19 cellular contexts compared by ENCODE assay signal in genomic region chr1:229581485-229581884, GRCh38.
"Had no signal": no experiment of that assay in that cellular context is flagged by ENCODE, and none has a peak within 500 bp of the region (broad histone marks: within the 10 kb centered on the region; RNA-seq: fewer than 3 reads in every experiment).

No MANE protein-coding gene starts in this region.

- H3K4me3 ChIP-seq: gastroesophageal sphincter, heart right ventricle, ovary, suprapubic skin had no signal

- H3K9me3 ChIP-seq: esophagus muscularis mucosa, gastroesophageal sphincter, heart right ventricle, lower lobe of right lung, ovary, psoas muscle, suprapubic skin had no signal

- H3K27ac ChIP-seq: foreskin keratinocyte, suprapubic skin had no signal

- H3K27me3 ChIP-seq: esophagus muscularis mucosa, foreskin keratinocyte, gastroesophageal sphincter, heart right ventricle, ovary, suprapubic skin had no signal

- H3K36me3 ChIP-seq: esophagus muscularis mucosa, gastroesophageal sphincter, heart right ventricle, lower lobe of right lung, ovary, suprapubic skin had no signal

- FAIRE-seq: colon, islet of Langerhans, small intestine had no signal

- H3K4me1 ChIP-seq: foreskin keratinocyte had no signal

- DNase-seq: cerebellar nuclear complex; effector memory CD4-positive, alpha-beta T cell; foreskin keratinocyte; naive thymus-derived CD8-positive, alpha-beta T cell; nephron progenitor cell; small intestine; stimulated activated CD4-positive, alpha-beta T cell treated with anti-CD3 and anti-CD28 coated beads, Interleukin-15, amount 100 ng/mL, for 24 hours; stimulated activated CD4-positive, alpha-beta T cell treated with anti-CD3 and anti-CD28 coated beads, Interleukin-2, amount 100 ng/mL, for 48 hours; stimulated activated naive B cell treated with anti-CD40 and anti-IgM and Interleukin-4, amounts not matched to agents 10 μg/mL and 1 μg/mL and 100 μg/mL, for 72 hours; trophoblast cell had no signal

- ATAC-seq: foreskin keratinocyte; naive thymus-derived CD8-positive, alpha-beta T cell; stimulated activated naive B cell treated with anti-CD40 and anti-IgM and Interleukin-4, amounts not matched to agents 10 μg/mL and 1 μg/mL and 100 μg/mL, for 72 hours had no signal
